ENCODE assay signal across 19 cellular contexts in genomic region chr10:85175635-85176034, GRCh38.
A peak's percentile ranks its signal among the peaks of the same experiment; 100 is the strongest.
DNase-seq lines count a peak whose midpoint lies in the region; ATAC-seq, FAIRE-seq and TF ChIP-seq lines count a peak whose summit lies in the region.
"Had no signal": no experiment of that assay in that cellular context is flagged by ENCODE, and none has a peak within 500 bp of the region (broad histone marks: within the 10 kb centered on the region; RNA-seq: fewer than 3 reads in every experiment).

No MANE protein-coding gene starts in this region.

- TF ChIP-seq EP300 in HepG2 (IDR thresholded peaks at IDR 0.05; ENCODE audit: low read depth in 2 of 2, low read length in 2 of 2) (no peak), HepG2 (CRISPR knock-in tag; IDR thresholded peaks at IDR 0.05; ENCODE audit: borderline replicate concordance) (no peak)

- intact Hi-C loops in HepG2 (cut with micrococcal nuclease; ENCODE audit: unreplicated experiment), result no loop called here

- TF ChIP-seq RAD21 in liver (IDR thresholded peaks at IDR 0.05), result peak; percentile 58 to 69
- TF ChIP-seq RAD21 in HepG2 (CRISPR knock-in tag; IDR thresholded peaks at IDR 0.05), result no peak

- no peak overlapping the region for H3K9ac ChIP-seq in liver (ENCODE audit: low read depth in 1 of 2, low read length in 2 of 2)
- H3K9ac ChIP-seq in HepG2 (ENCODE audit: insufficient read depth, low read depth, low read length), result no peak overlapping the region

- H3K27me3 ChIP-seq in liver (ENCODE audit: control insufficient read depth in 4 of 4, insufficient read depth in 4 of 4, low read length in 3 of 4), result no peaks in the 10 kb centered on the region
- no peaks in the 10 kb centered on the region for H3K27me3 ChIP-seq in HepG2 (ENCODE audit: control insufficient read depth in 1 of 2, insufficient read depth in 2 of 2, low read length in 2 of 2)
- H3K27me3 ChIP-seq: MG63, upper lobe of left lung had no signal

- no peaks in the 10 kb centered on the region for H3K9me3 ChIP-seq in liver (ENCODE audit: control insufficient read depth in 4 of 4, low read length in 3 of 4)
- H3K9me3 ChIP-seq in HepG2 (ENCODE audit: low read length), result no peaks in the 10 kb centered on the region
- H3K9me3 ChIP-seq: MG63, upper lobe of left lung had no signal

- BruUV-seq in HepG2 (replicated peaks; lab: Mats Ljungman, UMichigan), result no TSS peak

- H3K4me3 ChIP-seq in liver (ENCODE audit: low read depth in 1 of 3, low read length in 3 of 3) (no peak overlapping the region), HepG2 (replicated peaks in 1 of 3; ENCODE audit: insufficient read depth in 1 of 3, low read depth in 2 of 3, low read length in 3 of 3) (no peak overlapping the region)
- H3K4me3 ChIP-seq: MG63, upper lobe of left lung had no signal

- ATAC-seq in HepG2, result no peak
- ATAC-seq in HG02678 (IDR thresholded peaks at IDR 0.05; ENCODE audit: unreplicated experiment), result no peak
- ATAC-seq: activated CD8-positive, alpha-beta memory T cell treated with anti-CD3 and anti-CD28 coated beads, Interleukin-2, amount 10 ng/mL, durations not matched to agents 7 days and 5 days had no signal

- FAIRE-seq in HepG2 (lab: Jason Lieb, UNC), result no peak
- FAIRE-seq: G401.6, TTC549 had no signal

- H4K20me1 ChIP-seq in HepG2 (ENCODE audit: insufficient read depth, low read length), result no peaks in the 10 kb centered on the region

- in situ Hi-C loops in HepG2 (cut with HindIII; ENCODE audit: extremely low pct_ligation_motif_present, low pct_unique_long_range_greater_than_20kb), result no loop called here

- no peak overlapping the region for H3K27ac ChIP-seq in liver (ENCODE audit: low read depth in 1 of 2, low read length in 2 of 2)
- H3K27ac ChIP-seq in HepG2 (ENCODE audit: extremely low read length, insufficient read depth, low read length), result no peak overlapping the region
- H3K27ac ChIP-seq: HL-60, upper lobe of left lung had no signal

- WGBS in liver, result 49% methylated on average over 1 of the region's 1 CpG
- WGBS in HepG2 (ENCODE audit: low lambda C conversion rate), result 0% methylated on average over 1 of the region's 1 CpG

- TF ChIP-seq CTCF in liver (IDR thresholded peaks at IDR 0.05; ENCODE audit: low read depth, low read length, missing input control) (peak; percentile 20), HepG2 (CRISPR knock-in tag; IDR thresholded peaks at IDR 0.05) (no peak)

- no peaks in the 10 kb centered on the region for H3K79me2 ChIP-seq in HepG2 (ENCODE audit: insufficient read depth, low read length)

- H3K4me2 ChIP-seq in HepG2 (ENCODE audit: low read depth, low read length), result no peak overlapping the region

- POLR2A ChIA-PET in HepG2 (lab: Yijun Ruan, JAX), result no interaction called here

- no peak overlapping the region for H2AFZ ChIP-seq in HepG2 (ENCODE audit: low read length)

- TF ChIP-seq POLR2A in HepG2 (IDR thresholded peaks at IDR 0.05; ENCODE audit: insufficient read depth in 1 of 2, low read depth in 2 of 2, low read length in 2 of 2), result no peak

- CTCF ChIA-PET in HepG2 (lab: Yijun Ruan, JAX; ENCODE audit: low intra/inter-chr PET ratio, low total read pairs), result no interaction called here

- H3K36me3 ChIP-seq in liver (ENCODE audit: control insufficient read depth in 4 of 4, insufficient read depth in 3 of 4, low read depth in 1 of 4, low read length in 3 of 4) (no peaks in the 10 kb centered on the region), HepG2 (replicated peaks in 1 of 2; ENCODE audit: control insufficient read depth in 1 of 2, insufficient read depth in 2 of 2, low read length in 2 of 2) (no peaks in the 10 kb centered on the region)
- H3K36me3 ChIP-seq: MG63, upper lobe of left lung had no signal

- DNase-seq in HepG2 (ENCODE audit: low spot score) (no peak), NCI-H69 (lab: John Stamatoyannopoulos, UW) (peak; percentile 50), iPS DF 19.7 (ENCODE audit: low read depth, low spot score) (peak; percentile 25), NCI-H2227 (lab: John Stamatoyannopoulos, UW; ENCODE audit: unreplicated experiment) (no peak), cerebellar cortex (ENCODE audit: low spot score) (no peak)
- no peak for DNase-seq in activated CD4-positive, alpha-beta T cell treated with anti-CD3 and anti-CD28 coated beads for 1 hour
- DNase-seq: activated CD4-positive, alpha-beta T cell treated with anti-CD3 and anti-CD28 coated beads, Interleukin-2, amount 10 ng/mL, durations not matched to agents 7 days and 5 days; activated CD8-positive, alpha-beta memory T cell treated with anti-CD3 and anti-CD28 coated beads, Interleukin-2, amount 10 ng/mL, durations not matched to agents 7 days and 5 days; anterior cingulate cortex; immature natural killer cell; MG63; NCI-H1436 treated with DMSO at 0.1 percent for 48 hours; Right ventricle myocardium superior; upper lobe of left lung had no signal

- H3K4me1 ChIP-seq in liver (ENCODE audit: control insufficient read depth in 4 of 4, insufficient read depth in 4 of 4, low read length in 3 of 4) (peaks cover 0 to 4% (median 0%) of the 10 kb centered on the region in 4 donors), HepG2 (ENCODE audit: insufficient read depth, low read length) (no peaks in the 10 kb centered on the region)

TF ChIP-seq in liver, 16 proteins besides CTCF, POLR2A, EP300 and RAD21:
- TF ChIP-seq SP1 (IDR thresholded peaks at IDR 0.05) (no peak), FOXA2 (IDR thresholded peaks at IDR 0.05) (no peak), TAF1 (conservative IDR thresholded peaks at IDR 0.05) (no peak), YY1 (IDR thresholded peaks at IDR 0.05) (no peak), EGR1 (IDR thresholded peaks at IDR 0.05; ENCODE audit: low read depth in 2 of 2) (no peak), RXRA (IDR thresholded peaks at IDR 0.05) (no peak), NR2F2 (IDR thresholded peaks at IDR 0.05) (peak; percentile 92)

TF ChIP-seq in HepG2, 621 proteins besides CTCF, POLR2A, EP300 and RAD21:
- no peak for TF ChIP-seq ZSCAN25 (CRISPR knock-in tag; IDR thresholded peaks at IDR 0.05)

Comparison
In these comparisons a context has a peak if more than half of its experiments do, and no peak if none do; other contexts are left out.
1. DNase-seq: peak in NCI-H69 (single experiment) and iPS DF 19.7 (single experiment); none in HepG2 (single experiment), activated CD4-positive, alpha-beta T cell treated with anti-CD3 and anti-CD28 coated beads for 1 hour (single experiment), NCI-H2227 (single experiment) and cerebellar cortex (single experiment).